In genomic region chr3:30203301-30203700, GRCh38 we compare ENCODE assay signal across 17 cellular contexts.
"Had no signal": no experiment of that assay in that cellular context is flagged by ENCODE, and none has a peak within 500 bp of the region (broad histone marks: within the 10 kb centered on the region; RNA-seq: fewer than 3 reads in every experiment).

No MANE protein-coding gene starts in this region.

- H3K4me3 ChIP-seq: breast epithelium, colonic mucosa, lower lobe of right lung, neural progenitor cell, testis, upper lobe of right lung had no signal

- H3K27me3 Mint-ChIP-seq: activated naive CD4-positive, alpha-beta T cell treated with anti-CD3 and anti-CD28 coated beads, Interleukin-2, amount 50 U/mL, for 24 hours; stimulated activated naive CD8-positive, alpha-beta T cell treated with anti-CD3 and anti-CD28 coated beads, Interleukin-15, Interleukin-2, amounts not matched to agents 100 ng/mL and 50 ng/mL, for 24 hours had no signal

- H3K4me3 Mint-ChIP-seq: activated naive CD4-positive, alpha-beta T cell treated with anti-CD3 and anti-CD28 coated beads, Interleukin-2, amount 50 U/mL, for 24 hours; neural progenitor cell; stimulated activated naive CD8-positive, alpha-beta T cell treated with anti-CD3 and anti-CD28 coated beads, Interleukin-15, Interleukin-2, amounts not matched to agents 100 ng/mL and 50 ng/mL, for 24 hours had no signal

- H3K9me3 Mint-ChIP-seq: activated naive CD4-positive, alpha-beta T cell treated with anti-CD3 and anti-CD28 coated beads, Interleukin-2, amount 50 U/mL, for 24 hours; neural progenitor cell; stimulated activated naive CD8-positive, alpha-beta T cell treated with anti-CD3 and anti-CD28 coated beads, Interleukin-15, Interleukin-2, amounts not matched to agents 100 ng/mL and 50 ng/mL, for 24 hours had no signal

- FAIRE-seq: endothelial cell of umbilical vein had no signal

- H3K36me3 Mint-ChIP-seq: activated naive CD4-positive, alpha-beta T cell treated with anti-CD3 and anti-CD28 coated beads, Interleukin-2, amount 50 U/mL, for 24 hours; neural progenitor cell had no signal

- DNase-seq: activated effector memory CD4-positive, alpha-beta T cell treated with Interleukin-2 at 50 U/mL for 16 hours; activated T-cell treated with anti-CD3 and anti-CD28 coated beads, Interleukin-2, amount 50 U/mL, for 1 hour; amygdala; colonic mucosa; left cardiac atrium; lower lobe of right lung; midbrain; stimulated activated CD4-positive, alpha-beta T cell treated with anti-CD3 and anti-CD28 coated beads, Interleukin-4, amount 100 ng/mL, for 1 hour; stimulated activated CD8-positive, alpha-beta memory T cell treated with anti-CD3 and anti-CD28 coated beads, Interleukin-4, amount 100 ng/mL, for 48 hours; T-helper 2 cell; testis; upper lobe of right lung had no signal

- H3K27ac Mint-ChIP-seq: activated naive CD4-positive, alpha-beta T cell treated with anti-CD3 and anti-CD28 coated beads, Interleukin-2, amount 50 U/mL, for 24 hours; neural progenitor cell; stimulated activated naive CD8-positive, alpha-beta T cell treated with anti-CD3 and anti-CD28 coated beads, Interleukin-15, Interleukin-2, amounts not matched to agents 100 ng/mL and 50 ng/mL, for 24 hours had no signal
